24 cellular contexts compared by ENCODE assay signal in genomic region chr22:17981497-17981896, GRCh38. TPM values are rescaled to one million over a fixed set of nuclear protein-coding genes. Genes with fewer than 3 reads are reported as not detected.
DNase-seq lines count a peak whose midpoint lies in the region; ATAC-seq and TF ChIP-seq lines count a peak whose summit lies in the region.
"Had no signal": no experiment of that assay in that cellular context is flagged by ENCODE, and none has a peak within 500 bp of the region (broad histone marks: within the 10 kb centered on the region; RNA-seq: fewer than 3 reads in every experiment).

No MANE protein-coding gene starts in this region.

- peaks cover 3% of the 10 kb centered on the region; the same call in 1 of the 2 replicates for H3K36me3 ChIP-seq in DOHH2 (ENCODE audit: control insufficient read depth, low read length)
- no peaks in the 10 kb centered on the region for H3K36me3 ChIP-seq in naive thymus-derived CD4-positive, alpha-beta T cell (ENCODE audit: control insufficient read depth in 2 of 3, insufficient read depth in 3 of 3, low read length in 3 of 3)
- no peaks in the 10 kb centered on the region for H3K36me3 ChIP-seq in stomach
- H3K36me3 ChIP-seq: gastroesophageal sphincter, right lobe of liver, SJSA1 had no signal

- TF ChIP-seq CTCF in DOHH2 (IDR thresholded peaks at IDR 0.05; ENCODE audit: low read depth, low read length, poor library complexity, severe bottlenecking) (no peak), stomach (IDR thresholded peaks at IDR 0.05) (no peak)

- H3K4me3 Mint-ChIP-seq in T-helper 17 cell, result peak overlapping the region; percentile 21
- H3K4me3 Mint-ChIP-seq in naive thymus-derived CD4-positive, alpha-beta T cell, result peak overlapping the region in 5 of 10 donors; percentile 40 to 87 (median 61)
- H3K4me3 Mint-ChIP-seq in activated CD4-positive, alpha-beta memory T cell treated with anti-CD3 and anti-CD28 coated beads, Interleukin-2, amount 10 ng/mL, durations not matched to agents 7 days and 5 days, result no peak overlapping the region

- H3K4me3 ChIP-seq in DOHH2 (ENCODE audit: low read length), result no peak overlapping the region
- no peak overlapping the region for H3K4me3 ChIP-seq in naive thymus-derived CD4-positive, alpha-beta T cell (ENCODE audit: low read length)
- H3K4me3 ChIP-seq in stomach, result no peak overlapping the region
- H3K4me3 ChIP-seq: right lobe of liver, SJSA1 had no signal

- H3K79me2 ChIP-seq in DOHH2 (ENCODE audit: control insufficient read depth, low read length), result peaks cover 97% of the 10 kb centered on the region

- no peak for TF ChIP-seq EP300 in stomach (IDR thresholded peaks at IDR 0.05)

- no peaks in the 10 kb centered on the region for H3K27me3 Mint-ChIP-seq in T-helper 17 cell
- H3K27me3 Mint-ChIP-seq in naive thymus-derived CD4-positive, alpha-beta T cell, result peaks cover 0 to 4% (median 0%) of the 10 kb centered on the region in 5 donors
- no peaks in the 10 kb centered on the region for H3K27me3 Mint-ChIP-seq in activated CD4-positive, alpha-beta memory T cell treated with anti-CD3 and anti-CD28 coated beads, Interleukin-2, amount 10 ng/mL, durations not matched to agents 7 days and 5 days
- H3K27me3 Mint-ChIP-seq: activated CD4-positive, alpha-beta memory T cell treated with anti-CD3 and anti-CD28 coated beads for 36 hours; activated naive CD4-positive, alpha-beta T cell treated with anti-CD3 and anti-CD28 coated beads, Interleukin-2, amount 50 U/mL, for 24 hours; activated T-cell treated with anti-CD3 and anti-CD28 coated beads, Interleukin-2, amount 50 U/mL, for 24 hours; effector memory CD8-positive, alpha-beta T cell had no signal

- H3K9me2 ChIP-seq in DOHH2 (replicated peaks; ENCODE audit: control insufficient read depth, low read length), result no peaks in the 10 kb centered on the region

- H3K36me3 Mint-ChIP-seq in T-helper 17 cell (ENCODE audit: low read depth), result no peaks in the 10 kb centered on the region
- H3K36me3 Mint-ChIP-seq in naive thymus-derived CD4-positive, alpha-beta T cell, result peaks cover 0 to 7% (median 0%) of the 10 kb centered on the region in 5 donors
- peaks cover 7% of the 10 kb centered on the region for H3K36me3 Mint-ChIP-seq in activated CD4-positive, alpha-beta memory T cell treated with anti-CD3 and anti-CD28 coated beads, Interleukin-2, amount 10 ng/mL, durations not matched to agents 7 days and 5 days (ENCODE audit: low read depth)
- H3K36me3 Mint-ChIP-seq: activated naive CD4-positive, alpha-beta T cell treated with anti-CD3 and anti-CD28 coated beads, Interleukin-2, amount 50 U/mL, for 24 hours had no signal

- intact Hi-C loops in naive thymus-derived CD4-positive, alpha-beta T cell (cut with micrococcal nuclease), result loop anchor here in 1 of 2 donors (2.0 kb wide), 1 partner anchor 19 kb away; no protein-coding TSS in a partner anchor
- intact Hi-C loops in stomach (cut with DNase I; ENCODE audit: low total_unique reads), result no loop called here
- intact Hi-C loops in posterior vena cava (cut with DNase I), result no loop called here

- peaks cover 0 to 1% (median 0%) of the 10 kb centered on the region in 11 donors for H3K9me3 Mint-ChIP-seq in naive thymus-derived CD4-positive, alpha-beta T cell
- no peaks in the 10 kb centered on the region for H3K9me3 Mint-ChIP-seq in activated CD4-positive, alpha-beta memory T cell treated with anti-CD3 and anti-CD28 coated beads, Interleukin-2, amount 10 ng/mL, durations not matched to agents 7 days and 5 days
- H3K9me3 Mint-ChIP-seq: activated CD4-positive, alpha-beta memory T cell treated with anti-CD3 and anti-CD28 coated beads for 36 hours; activated naive CD4-positive, alpha-beta T cell treated with anti-CD3 and anti-CD28 coated beads, Interleukin-2, amount 50 U/mL, for 24 hours; activated T-cell treated with anti-CD3 and anti-CD28 coated beads, Interleukin-2, amount 50 U/mL, for 24 hours; effector memory CD8-positive, alpha-beta T cell; nephron had no signal

- WGBS in stomach, 5 donors, result 75 to 96% (median 85%) methylated on average over 6 of the region's 6 CpGs

- H3K27ac ChIP-seq in DOHH2 (ENCODE audit: low read depth, low read length) (0 out of 2 replicates have a peak overlapping the region, but pooled peaks have one; percentile 13), stomach (no peak overlapping the region)
- H3K27ac ChIP-seq in naive thymus-derived CD4-positive, alpha-beta T cell (ENCODE audit: low read depth, low read length), result no peak overlapping the region
- H3K27ac ChIP-seq: C4-2B, right lobe of liver, SJSA1 had no signal

- CTCF ChIA-PET in naive thymus-derived CD4-positive, alpha-beta T cell (lab: Charles Lee), result no interaction called here
- CTCF ChIA-PET in activated CD4-positive, alpha-beta memory T cell treated with anti-CD3 and anti-CD28 coated beads, Interleukin-2, amount 10 ng/mL, durations not matched to agents 7 days and 5 days (lab: Charles Lee), result no interaction called here

- TF ChIP-seq POLR2A in stomach (IDR thresholded peaks at IDR 0.05), result no peak

- peaks cover 35% of the 10 kb centered on the region for H4K20me1 ChIP-seq in DOHH2 (ENCODE audit: control insufficient read depth, insufficient read depth, low read depth, low read length)

- H3K27ac Mint-ChIP-seq in T-helper 17 cell, result peak overlapping the region; percentile 79
- peak overlapping the region in 5 of 9 donors; percentile 9 to 93 (median 43) for H3K27ac Mint-ChIP-seq in naive thymus-derived CD4-positive, alpha-beta T cell
- H3K27ac Mint-ChIP-seq in activated CD4-positive, alpha-beta memory T cell treated with anti-CD3 and anti-CD28 coated beads, Interleukin-2, amount 10 ng/mL, durations not matched to agents 7 days and 5 days, result no peak overlapping the region
- H3K27ac Mint-ChIP-seq: activated CD4-positive, alpha-beta memory T cell treated with anti-CD3 and anti-CD28 coated beads for 36 hours; activated naive CD4-positive, alpha-beta T cell treated with anti-CD3 and anti-CD28 coated beads, Interleukin-2, amount 50 U/mL, for 24 hours had no signal

- H3F3A ChIP-seq in DOHH2 (ENCODE audit: control insufficient read depth, insufficient read depth), result peaks cover 7% of the 10 kb centered on the region

- H3K4me1 ChIP-seq in DOHH2 (ENCODE audit: control insufficient read depth, low read length) (peaks cover 34% of the 10 kb centered on the region), stomach (peaks cover 12 to 56% (median 22%) of the 10 kb centered on the region in 4 donors)
- peaks cover 10 to 16% of the 10 kb centered on the region in 2 donors for H3K4me1 ChIP-seq in naive thymus-derived CD4-positive, alpha-beta T cell (ENCODE audit: control insufficient read depth in 2 of 2, insufficient read depth in 2 of 2, low read length in 2 of 2)
- H3K4me1 ChIP-seq: right lobe of liver had no signal

- no peaks in the 10 kb centered on the region for H3K9me3 ChIP-seq in DOHH2 (ENCODE audit: control insufficient read depth, insufficient read depth, low read length)
- no peaks in the 10 kb centered on the region for H3K9me3 ChIP-seq in T-helper 17 cell (ENCODE audit: control insufficient read depth, low read length, poor library complexity, severe bottlenecking)
- H3K9me3 ChIP-seq in naive thymus-derived CD4-positive, alpha-beta T cell (ENCODE audit: control insufficient read depth in 2 of 3, low read length in 3 of 3), result no peaks in the 10 kb centered on the region
- H3K9me3 ChIP-seq in stomach, result no peaks in the 10 kb centered on the region
- H3K9me3 ChIP-seq: esophagus muscularis mucosa, gastroesophageal sphincter, right lobe of liver, SJSA1 had no signal

- POLR2A ChIA-PET in naive thymus-derived CD4-positive, alpha-beta T cell (lab: Charles Lee), result no interaction called here
- POLR2A ChIA-PET in activated CD4-positive, alpha-beta memory T cell treated with anti-CD3 and anti-CD28 coated beads, Interleukin-2, amount 10 ng/mL, durations not matched to agents 7 days and 5 days (lab: Charles Lee), result no interaction called here

- H3K4me2 ChIP-seq in DOHH2 (ENCODE audit: low read length), result peak overlapping the region; percentile 33

- H3K4me1 Mint-ChIP-seq in T-helper 17 cell, result peaks cover 38% of the 10 kb centered on the region
- peaks cover 11 to 37% (median 25%) of the 10 kb centered on the region in 7 donors for H3K4me1 Mint-ChIP-seq in naive thymus-derived CD4-positive, alpha-beta T cell
- peaks cover 41% of the 10 kb centered on the region for H3K4me1 Mint-ChIP-seq in activated CD4-positive, alpha-beta memory T cell treated with anti-CD3 and anti-CD28 coated beads, Interleukin-2, amount 10 ng/mL, durations not matched to agents 7 days and 5 days

- no peak for ATAC-seq in T-helper 17 cell
- ATAC-seq in naive thymus-derived CD4-positive, alpha-beta T cell, result no peak

- no peaks in the 10 kb centered on the region for H3K27me3 ChIP-seq in DOHH2 (ENCODE audit: control insufficient read depth, low read length)
- no peaks in the 10 kb centered on the region for H3K27me3 ChIP-seq in naive thymus-derived CD4-positive, alpha-beta T cell (ENCODE audit: control insufficient read depth in 2 of 2, insufficient read depth in 2 of 2, low read length in 2 of 2)
- H3K27me3 ChIP-seq in stomach, result no peaks in the 10 kb centered on the region
- H3K27me3 ChIP-seq: esophagus muscularis mucosa, gastroesophageal sphincter, right lobe of liver, SJSA1 had no signal

- DNase-seq in NCI-H510A treated with DMSO at 0.1 percent for 48 hours (lab: John Stamatoyannopoulos, UW), result peak; percentile 17
- no peak for DNase-seq in NCI-H510A (lab: John Stamatoyannopoulos, UW)
- no peak for DNase-seq in T-helper 17 cell
- DNase-seq in naive thymus-derived CD4-positive, alpha-beta T cell, result no peak
- DNase-seq in stomach, result no peak
- DNase-seq in activated CD4-positive, alpha-beta memory T cell treated with anti-CD3 and anti-CD28 coated beads, Interleukin-2, amount 10 ng/mL, durations not matched to agents 7 days and 5 days, result no peak
- DNase-seq in posterior vena cava (ENCODE audit: low spot score), result no peak
- DNase-seq: activated CD4-positive, alpha-beta memory T cell treated with anti-CD3 and anti-CD28 coated beads for 36 hours; activated CD4-positive, CD25-positive, alpha-beta regulatory T cell; activated T-cell treated with anti-CD3 and anti-CD28 coated beads, Interleukin-2, amount 50 U/mL, for 24 hours; DMS79; effector memory CD8-positive, alpha-beta T cell; mammary epithelial cell; NCI-H1105 treated with DMSO at 0.1 percent for 48 hours; NCI-H2171; NCI-H526 treated with DMSO at 0.1 percent for 48 hours; right lobe of liver had no signal

RNA-seq across cellular contexts. Expression of gene MICAL3, which starts 42.9 kb away (rescaled TPM):
- total RNA-seq in T-helper 17 cell, result 10 to 100 TPM; 28.9 to 37.0 TPM
- total RNA-seq in naive thymus-derived CD4-positive, alpha-beta T cell, result 10 to 100 TPM; 10.0 to 43.9 (median 17.1) TPM
- under 1 TPM; 0.28 to 0.68 TPM for polyA plus RNA-seq in naive thymus-derived CD4-positive, alpha-beta T cell
- total RNA-seq in stomach, result 100 to 1,000 TPM in 1 of 5 donors, 10 to 100 TPM in 4; 17.5 to 130 (median 37.3) TPM
- 1 to 10 TPM; 3.5 to 5.1 (median 4.9) TPM for polyA plus RNA-seq in stomach
- 10 to 100 TPM; 30.3 to 31.4 TPM for total RNA-seq in activated CD4-positive, alpha-beta memory T cell treated with anti-CD3 and anti-CD28 coated beads, Interleukin-2, amount 10 ng/mL, durations not matched to agents 7 days and 5 days
- total RNA-seq in posterior vena cava, result 100 to 1,000 TPM; 106 to 114 TPM
